ENCODE assay signal across 1 cellular context in genomic region chr1:61980561-61980960, GRCh38.
TF ChIP-seq lines count a peak whose summit lies in the region.

No MANE protein-coding gene starts in this region.

TF ChIP-seq in IMR-90, 13 proteins besides CTCF, POLR2A, EP300 and RAD21 (continued from another document):
- no peak for TF ChIP-seq USF2 (IDR thresholded peaks at IDR 0.05; ENCODE audit: low read depth, low read length)
- TF ChIP-seq MAFK (IDR thresholded peaks at IDR 0.05; ENCODE audit: low read depth, low read length) = peak; percentile 79
- no peak for TF ChIP-seq ELK1 (IDR thresholded peaks at IDR 0.05; ENCODE audit: borderline replicate concordance, low read depth, low read length)
- TF ChIP-seq NFE2L2 (IDR thresholded peaks at IDR 0.05; ENCODE audit: low read depth, low read length) = no peak
TF ChIP-seq in IMR-90: peak in this region for 1.
